In the genomic region with DNA sequence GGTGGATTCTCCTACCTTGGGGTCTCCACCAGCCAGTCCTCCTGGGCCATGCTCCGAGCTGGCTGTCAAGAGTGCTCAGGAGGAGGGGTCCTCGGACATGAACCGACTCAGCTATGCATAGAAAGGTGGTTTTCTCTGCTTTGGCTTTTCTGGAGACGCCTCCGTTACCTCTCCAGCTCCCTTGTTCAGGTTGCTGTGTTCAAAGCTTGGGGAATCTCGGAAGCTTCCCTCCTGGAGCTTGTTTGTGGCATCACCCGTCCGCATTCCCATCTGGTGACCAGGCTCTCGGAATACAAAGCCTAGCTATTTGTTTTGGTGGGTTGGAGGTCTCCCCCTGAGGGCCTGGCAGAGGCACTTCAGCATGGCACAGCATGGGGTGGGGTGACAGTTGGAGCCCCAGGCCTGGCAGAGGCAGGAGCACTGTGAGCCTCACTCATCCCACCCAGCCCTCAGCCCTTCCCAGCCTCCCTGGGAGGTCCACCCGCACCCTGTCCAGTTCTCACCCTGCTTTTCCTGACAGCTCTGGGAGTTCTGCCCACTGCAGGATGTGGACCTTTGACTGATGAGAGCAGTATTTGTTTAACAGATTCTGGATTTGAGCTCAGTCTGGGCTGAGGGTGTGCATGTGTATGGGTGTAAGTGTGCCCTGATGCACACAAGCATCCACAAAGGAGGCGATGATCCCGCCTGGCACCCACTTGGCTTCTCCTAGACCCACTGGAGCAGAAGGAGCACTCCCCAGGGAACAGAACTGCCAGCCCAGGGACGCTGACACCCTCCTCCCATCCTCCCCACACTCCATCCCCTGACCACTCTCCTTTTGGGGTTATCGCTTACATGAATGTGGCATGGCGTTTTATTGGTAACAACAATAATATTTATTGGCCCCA, we compare ENCODE assay signal across 14 cellular contexts.
DNase-seq lines count a peak whose midpoint lies in the region; ATAC-seq and TF ChIP-seq lines count a peak whose summit lies in the region.
"Had no signal": no experiment of that assay in that cellular context is flagged by ENCODE, and none has a peak within 500 bp of the region (broad histone marks: within the 10 kb centered on the region; RNA-seq: fewer than 3 reads in every experiment).

No MANE protein-coding gene starts in this region.

- H3K4me3 ChIP-seq in PC-9 (peak overlapping the region; percentile 36; the same call in 1 of the 2 replicates), foreskin fibroblast (ENCODE audit: low read depth in 1 of 2, low read length in 2 of 2) (no peak overlapping the region)
- H3K4me3 ChIP-seq: heart right ventricle had no signal

- H3K9me3 ChIP-seq in PC-9 (ENCODE audit: insufficient read depth, low read depth): peaks cover 18% of the 10 kb centered on the region; the same call in 1 of the 2 replicates

- H3K36me3 ChIP-seq in PC-9 (ENCODE audit: low read depth): 0 out of 2 replicates have a peak, but pooled peaks cover 5% of the 10 kb centered on the region
- H3K36me3 ChIP-seq: heart right ventricle had no signal

- no peaks in the 10 kb centered on the region for H4K20me1 ChIP-seq in PC-9 (ENCODE audit: insufficient read depth)

- CTCF ChIA-PET in PC-9 (lab: Charles Lee): interaction anchor here (0.5 to 0.6 kb wide), 2 partner anchors 105 to 242 kb away, joined by 3 to 4 read pairs; no protein-coding TSS in a partner anchor

- no peaks in the 10 kb centered on the region for H3K27me3 ChIP-seq in PC-9 (ENCODE audit: insufficient read depth, low read depth)
- H3K27me3 ChIP-seq: heart right ventricle had no signal

- no TSS peak for BruUV-seq in PC-9 (replicated peaks; lab: Mats Ljungman, UMichigan)

- peak overlapping the region; percentile 73 for H3K4me2 ChIP-seq in PC-9

- H3K27ac ChIP-seq in PC-9: peak overlapping the region; percentile 70
- H3K27ac ChIP-seq: heart right ventricle had no signal

- no peaks in the 10 kb centered on the region for H3K79me2 ChIP-seq in PC-9 (ENCODE audit: low read depth)

- TF ChIP-seq CTCF in PC-9 (conservative IDR thresholded peaks at IDR 0.05): no peak; the same call in 1 of the 2 replicates
- TF ChIP-seq CTCF in foreskin fibroblast (IDR thresholded peaks at IDR 0.05; ENCODE audit: low read depth, low read length): no peak

- DNase-seq in activated CD8-positive, alpha-beta memory T cell treated with anti-CD3 and anti-CD28 coated beads, Interleukin-2, amount 50 U/mL, for 4 hours: peak; percentile 9
- DNase-seq in activated CD8-positive, alpha-beta memory T cell treated with anti-CD3 and anti-CD28 coated beads for 24 hours: no peak
- peak; percentile 78 to 98 for DNase-seq in PC-9
- DNase-seq in foreskin fibroblast: peak; percentile 30 to 61
- peak; percentile 49 for DNase-seq in sciatic nerve (ENCODE audit: low spot score)
- no peak for DNase-seq in midbrain (lab: John Stamatoyannopoulos, UW)
- DNase-seq: 8988T, erythroblast, heart right ventricle, kidney glomerular epithelial cell, NCI-H1436 treated with DMSO at 0.1 percent for 48 hours had no signal

- H3F3A ChIP-seq in PC-9 (ENCODE audit: insufficient read depth, low read depth): peaks cover 48% of the 10 kb centered on the region

- H2AFZ ChIP-seq in PC-9: peak overlapping the region; percentile 2; the same call in 1 of the 2 replicates

- peaks cover 62% of the 10 kb centered on the region for H3K4me1 ChIP-seq in PC-9 (replicated peaks; ENCODE audit: insufficient read depth)
- H3K4me1 ChIP-seq: Caco-2, heart right ventricle had no signal

- ATAC-seq in sciatic nerve: peak; percentile 76
- no peak for ATAC-seq in GM18511 (IDR thresholded peaks at IDR 0.05; ENCODE audit: unreplicated experiment)
- ATAC-seq in GM18858 (IDR thresholded peaks at IDR 0.05; ENCODE audit: unreplicated experiment): no peak

- H3K9me2 ChIP-seq in PC-9 (ENCODE audit: insufficient read depth): no peaks in the 10 kb centered on the region

- intact Hi-C loops in PC-9 (cut with micrococcal nuclease; ENCODE audit: unreplicated experiment): loop anchor here (5.0 kb wide), 2 partner anchors 96 to 104 kb away; no protein-coding TSS in a partner anchor
- intact Hi-C loops in sciatic nerve (cut with DNase I): no loop called here

- POLR2A ChIA-PET in PC-9 (lab: Charles Lee; ENCODE audit: unreplicated experiment): interaction anchor here (0.6 kb wide), 4 partner anchors 29 to 104 kb away, joined by 3 to 5 read pairs (median 4); no protein-coding TSS in a partner anchor

Comparison
In these comparisons a context has a peak if more than half of its experiments do, and no peak if none do; other contexts are left out.
1. DNase-seq: peak in activated CD8-positive, alpha-beta memory T cell treated with anti-CD3 and anti-CD28 coated beads, Interleukin-2, amount 50 U/mL, for 4 hours (single experiment), PC-9 (2 of 2), foreskin fibroblast (2 of 2) and sciatic nerve (single experiment); none in activated CD8-positive, alpha-beta memory T cell treated with anti-CD3 and anti-CD28 coated beads for 24 hours (single experiment) and midbrain (single experiment).